22 cellular contexts compared by ENCODE assay signal in the genomic region with DNA sequence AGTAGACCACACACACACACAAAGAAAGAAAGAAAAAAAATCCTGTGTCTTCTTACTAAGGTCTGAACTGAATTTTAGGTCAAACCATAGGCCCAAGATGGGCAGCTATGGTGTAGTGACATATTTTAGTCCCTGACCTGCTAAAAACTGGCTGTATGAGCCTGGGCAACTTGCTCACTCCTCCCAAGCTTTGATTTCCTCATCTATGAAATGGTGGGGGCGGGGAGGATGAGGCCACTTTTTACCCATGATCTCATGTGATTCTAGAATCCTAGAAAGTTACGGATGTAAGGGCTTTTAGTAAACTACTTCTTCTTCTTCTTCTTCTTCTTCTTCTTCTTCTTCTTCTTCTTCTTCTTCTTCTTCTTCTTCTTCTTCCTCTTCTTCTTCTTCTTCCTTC. TPM values are rescaled to one million over a fixed set of nuclear protein-coding genes. Genes with fewer than 3 reads are reported as not detected.
"Had no signal": no experiment of that assay in that cellular context is flagged by ENCODE, and none has a peak within 500 bp of the region (broad histone marks: within the 10 kb centered on the region; RNA-seq: fewer than 3 reads in every experiment).

No MANE protein-coding gene starts in this region.

- ATAC-seq: activated CD8-positive, alpha-beta T cell treated with anti-CD3 and anti-CD28 coated beads for 36 hours; stimulated activated effector memory CD8-positive, alpha-beta T cell treated with anti-CD3 and anti-CD28 coated beads, Interleukin-12 subunit alpha, Interleukin-12 subunit beta, amount 100 ng/mL, for 72 hours had no signal

- H3K27me3 Mint-ChIP-seq: activated CD8-positive, alpha-beta T cell treated with anti-CD3 and anti-CD28 coated beads for 36 hours had no signal

- H3K4me1 ChIP-seq: sigmoid colon, testis, upper lobe of left lung had no signal

- H3K9me3 ChIP-seq: sigmoid colon, testis, upper lobe of left lung had no signal

- H3K27ac ChIP-seq: sigmoid colon, testis, upper lobe of left lung had no signal

- DNase-seq: activated B cell treated with CpG ODN at 0.5 μM for 24 hours; activated CD4-positive, alpha-beta T cell treated with anti-CD3 and anti-CD28 coated beads for 4 hours; activated CD8-positive, alpha-beta T cell treated with anti-CD3 and anti-CD28 coated beads for 36 hours; activated naive CD4-positive, alpha-beta T cell treated with anti-CD3 and anti-CD28 coated beads for 36 hours; activated T-cell treated with anti-CD3 and anti-CD28 coated beads, Interleukin-2, amount 50 U/mL, for 24 hours; anterior cingulate cortex; central memory CD4-positive, alpha-beta T cell; foreskin melanocyte; hypothalamus; sigmoid colon; stimulated activated CD4-positive, alpha-beta T cell treated with anti-CD3 and anti-CD28 coated beads, Interleukin-4, amount 100 ng/mL, for 24 hours; testis had no signal

- H3K27ac Mint-ChIP-seq: activated B cell treated with CpG ODN at 0.5 μM for 24 hours; activated CD8-positive, alpha-beta T cell treated with anti-CD3 and anti-CD28 coated beads for 36 hours; activated naive CD4-positive, alpha-beta T cell treated with anti-CD3 and anti-CD28 coated beads for 36 hours; activated T-cell treated with anti-CD3 and anti-CD28 coated beads, Interleukin-2, amount 50 U/mL, for 24 hours; activated T-helper 2 cell treated with anti-CD3 and anti-CD28 coated beads, Interferon-gamma antibody, Interleukin-2, Interleukin-4, amounts not matched to agents 10 μg/mL and 5 μg/mL and 100 μg/mL, durations not matched to agents 14 hours and 24 hours and 36 hours; brain; mesothelial cell of epicardium; nephron; stimulated activated effector memory CD8-positive, alpha-beta T cell treated with anti-CD3 and anti-CD28 coated beads, Interleukin-12 subunit alpha, Interleukin-12 subunit beta, amount 100 ng/mL, for 72 hours had no signal

- H3K36me3 Mint-ChIP-seq: brain; mesothelial cell of epicardium; stimulated activated effector memory CD8-positive, alpha-beta T cell treated with anti-CD3 and anti-CD28 coated beads, Interleukin-12 subunit alpha, Interleukin-12 subunit beta, amount 100 ng/mL, for 72 hours had no signal

- H3K4me3 Mint-ChIP-seq: activated B cell treated with CpG ODN at 0.5 μM for 24 hours; activated CD8-positive, alpha-beta T cell treated with anti-CD3 and anti-CD28 coated beads for 36 hours; activated naive CD4-positive, alpha-beta T cell treated with anti-CD3 and anti-CD28 coated beads for 36 hours; activated T-cell treated with anti-CD3 and anti-CD28 coated beads, Interleukin-2, amount 50 U/mL, for 24 hours; brain; mesothelial cell of epicardium; nephron; stimulated activated effector memory CD8-positive, alpha-beta T cell treated with anti-CD3 and anti-CD28 coated beads, Interleukin-12 subunit alpha, Interleukin-12 subunit beta, amount 100 ng/mL, for 72 hours had no signal

- H3K36me3 ChIP-seq: sigmoid colon, upper lobe of left lung had no signal

- H3K27me3 ChIP-seq: sigmoid colon, testis, upper lobe of left lung had no signal

- H3K9me3 Mint-ChIP-seq: activated B cell treated with CpG ODN at 0.5 μM for 24 hours; activated CD8-positive, alpha-beta T cell treated with anti-CD3 and anti-CD28 coated beads for 36 hours; activated naive CD4-positive, alpha-beta T cell treated with anti-CD3 and anti-CD28 coated beads for 36 hours; activated T-cell treated with anti-CD3 and anti-CD28 coated beads, Interleukin-2, amount 50 U/mL, for 24 hours; activated T-helper 2 cell treated with anti-CD3 and anti-CD28 coated beads, Interferon-gamma antibody, Interleukin-2, Interleukin-4, amounts not matched to agents 10 μg/mL and 5 μg/mL and 100 μg/mL, durations not matched to agents 14 hours and 24 hours and 36 hours; mesothelial cell of epicardium; nephron; stimulated activated effector memory CD8-positive, alpha-beta T cell treated with anti-CD3 and anti-CD28 coated beads, Interleukin-12 subunit alpha, Interleukin-12 subunit beta, amount 100 ng/mL, for 72 hours had no signal

- H3K4me3 ChIP-seq: sigmoid colon, testis, upper lobe of left lung had no signal

- H3K4me1 Mint-ChIP-seq: activated B cell treated with CpG ODN at 0.5 μM for 24 hours, brain, mesothelial cell of epicardium, nephron had no signal

RNA-seq across cellular contexts. Expression of gene CCL24, which starts 6.1 kb away (rescaled TPM):
- total RNA-seq: activated CD8-positive, alpha-beta T cell treated with anti-CD3 and anti-CD28 coated beads for 36 hours; activated naive CD4-positive, alpha-beta T cell treated with anti-CD3 and anti-CD28 coated beads for 36 hours; activated T-helper 2 cell treated with anti-CD3 and anti-CD28 coated beads, Interferon-gamma antibody, Interleukin-2, Interleukin-4, amounts not matched to agents 10 μg/mL and 5 μg/mL and 100 μg/mL, durations not matched to agents 14 hours and 24 hours and 36 hours; epithelial cell of proximal tubule; fibroblast of lung; lung microvascular endothelial cell; mesothelial cell of epicardium; sigmoid colon; testis had no signal
- polyA plus RNA-seq: fibroblast of lung, keratinocyte had no signal

RNA-seq across cellular contexts. Expression of gene CCL26, which starts 47.7 kb away (rescaled TPM):
- total RNA-seq: activated B cell treated with CpG ODN at 0.5 μM for 24 hours; activated CD8-positive, alpha-beta T cell treated with anti-CD3 and anti-CD28 coated beads for 36 hours; activated naive CD4-positive, alpha-beta T cell treated with anti-CD3 and anti-CD28 coated beads for 36 hours; epithelial cell of proximal tubule; lung microvascular endothelial cell; mesothelial cell of epicardium had no signal
- polyA plus RNA-seq: keratinocyte had no signal
